9 cellular contexts compared by ENCODE assay signal in the genomic region with DNA sequence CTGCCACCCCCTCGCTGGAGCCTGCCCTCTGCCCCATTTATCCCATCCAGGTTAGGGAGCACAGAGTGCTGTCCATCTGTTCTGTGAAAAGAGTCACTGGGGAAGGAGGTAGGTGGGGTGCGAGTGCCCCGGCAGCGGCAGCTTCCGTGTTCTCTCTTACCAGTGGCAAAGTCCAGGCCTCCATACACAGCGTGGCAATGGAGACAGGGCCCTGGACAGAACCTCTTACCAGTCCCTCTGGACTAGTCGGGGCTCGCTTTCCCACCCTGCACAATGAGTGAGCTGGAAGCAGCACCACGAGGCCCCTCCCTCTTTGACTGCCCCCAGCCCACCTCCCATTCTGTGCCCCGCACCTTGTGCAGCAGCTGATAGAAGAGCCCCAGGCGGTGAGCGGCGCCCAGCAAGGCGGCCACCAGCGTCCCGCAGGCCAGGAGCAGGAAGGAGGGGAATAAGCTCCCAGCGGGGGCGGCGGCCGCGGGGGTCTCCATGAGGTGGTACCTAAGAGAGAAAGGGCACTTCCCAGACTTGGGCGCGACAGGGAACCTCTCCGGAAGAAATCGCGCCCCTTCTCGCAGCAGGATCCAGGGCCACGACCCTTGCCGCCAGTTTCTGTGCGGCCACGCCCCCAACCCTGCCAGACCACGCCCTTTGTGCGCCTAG. TPM values are rescaled to one million over a fixed set of nuclear protein-coding genes. Genes with fewer than 3 reads are reported as not detected.
DNase-seq lines count a peak whose midpoint lies in the region; ATAC-seq and TF ChIP-seq lines count a peak whose summit lies in the region.
"Had no signal": no experiment of that assay in that cellular context is flagged by ENCODE, and none has a peak within 500 bp of the region (broad histone marks: within the 10 kb centered on the region; RNA-seq: fewer than 3 reads in every experiment).

No MANE protein-coding gene starts in this region.

- peak; percentile 5 for DNase-seq in activated effector memory CD4-positive, alpha-beta T cell treated with Interleukin-2 at 50 U/mL for 16 hours
- no peak for DNase-seq in activated effector memory CD4-positive, alpha-beta T cell treated with anti-CD3 and anti-CD28 coated beads, Interleukin-2, amount 50 U/mL, for 16 hours
- DNase-seq in OCI-LY7 (ENCODE audit: low spot score) = peak; percentile 26
- DNase-seq in dorsolateral prefrontal cortex = peak in 3 of 10 donors; percentile 20 to 49 (median 37)
- DNase-seq in mucosa of descending colon = peak; percentile 74 to 93 (median 76)
- no peak for DNase-seq in uterus
- no peak for DNase-seq in stimulated activated CD4-positive, alpha-beta T cell treated with anti-CD3 and anti-CD28 coated beads, Interleukin-12 subunit alpha, Interleukin-12 subunit beta, amount 100 ng/mL, for 4 hours
- DNase-seq in epidermal melanocyte (ENCODE audit: insufficient read length, low spot score) = no peak

- H3K4me3 ChIP-seq in OCI-LY7 (ENCODE audit: low read depth, low read length, poor library complexity, severe bottlenecking) = peak overlapping the region; percentile 86
- H3K4me3 ChIP-seq in dorsolateral prefrontal cortex = peak overlapping the region; percentile 51 to 100 (median 90)
- H3K4me3 ChIP-seq in mucosa of descending colon = peak overlapping the region; percentile 43
- peak overlapping the region; percentile 84 to 90 for H3K4me3 ChIP-seq in uterus

- BruUV-seq in OCI-LY7 (replicated peaks; lab: Mats Ljungman, UMichigan) = no TSS peak

- no peaks in the 10 kb centered on the region for H4K20me1 ChIP-seq in OCI-LY7 (ENCODE audit: insufficient read depth, low read length)

- H3K27ac ChIP-seq in OCI-LY7 (ENCODE audit: low read depth, low read length, poor library complexity, severe bottlenecking) (peak overlapping the region; percentile 64), dorsolateral prefrontal cortex (peak overlapping the region; percentile 42 to 99 (median 94)), uterus (peak overlapping the region; percentile 89 to 93)

- POLR2A ChIA-PET in OCI-LY7 (lab: Charles Lee) = interaction anchor here (0.6 to 1.5 kb wide), 2 partner anchors 9 to 16 kb away, joined by 3 to 4 read pairs; no protein-coding TSS in a partner anchor

- CTCF ChIA-PET in OCI-LY7 (lab: Charles Lee; ENCODE audit: unreplicated experiment) = no interaction called here

- H3K27me3 ChIP-seq in dorsolateral prefrontal cortex (no peaks in the 10 kb centered on the region), uterus (no peaks in the 10 kb centered on the region)

- H3K4me2 ChIP-seq in OCI-LY7 (ENCODE audit: low read length) = peak overlapping the region; percentile 87

- peaks cover 11% of the 10 kb centered on the region; the same call in 1 of the 2 replicates for H3K79me2 ChIP-seq in OCI-LY7 (ENCODE audit: insufficient read depth, low read depth, low read length)

- TF ChIP-seq CTCF in OCI-LY7 (conservative IDR thresholded peaks at IDR 0.05; ENCODE audit: low read length) (no peak), dorsolateral prefrontal cortex (IDR thresholded peaks at IDR 0.05 in 54 of 56, conservative IDR thresholded peaks at IDR 0.05 in 2 of 56; ENCODE audit: low read depth in 1 of 56, partially characterized antibody in 56 of 56) (no peak), mucosa of descending colon (IDR thresholded peaks at IDR 0.05) (no peak), uterus (IDR thresholded peaks at IDR 0.05) (no peak)

- TF ChIP-seq POLR2A in uterus (IDR thresholded peaks at IDR 0.05) = no peak

- no peaks in the 10 kb centered on the region for H3K9me2 ChIP-seq in OCI-LY7 (ENCODE audit: insufficient read depth, low read length)

- intact Hi-C loops in OCI-LY7 (cut with micrococcal nuclease; ENCODE audit: unreplicated experiment) (no loop called here), dorsolateral prefrontal cortex (cut with DNase I) (loop anchor here (5.0 to 10.0 kb wide), 2 partner anchors 310 to 437 kb away; no protein-coding TSS in a partner anchor), mucosa of descending colon (cut with DNase I, micrococcal nuclease) (no loop called here), uterus (cut with DNase I; ENCODE audit: low total_unique reads) (no loop called here)

- H3K4me1 ChIP-seq in OCI-LY7 (ENCODE audit: insufficient read depth, low read length, poor library complexity, severe bottlenecking) (peaks cover 15% of the 10 kb centered on the region), mucosa of descending colon (ENCODE audit: low read depth) (peaks cover 21% of the 10 kb centered on the region), uterus (no peaks in the 10 kb centered on the region)

- H2AFZ ChIP-seq in OCI-LY7 (ENCODE audit: low read length) = peak overlapping the region; percentile 88

- ATAC-seq in mucosa of descending colon = peak; percentile 67

- H3K36me3 ChIP-seq in OCI-LY7 (ENCODE audit: insufficient read depth, low read length) (peaks cover 31% of the 10 kb centered on the region), mucosa of descending colon (ENCODE audit: low read depth) (no peaks in the 10 kb centered on the region), uterus (no peaks in the 10 kb centered on the region)

- H3K9me3 ChIP-seq in OCI-LY7 (ENCODE audit: low read length) = no peaks in the 10 kb centered on the region
- H3K9me3 ChIP-seq in mucosa of descending colon = no peaks in the 10 kb centered on the region
- H3K9me3 ChIP-seq in uterus = no peaks in the 10 kb centered on the region

RNA-seq across cellular contexts. Expression of gene SYDE1, which starts 17.5 kb away (rescaled TPM):
- total RNA-seq in OCI-LY7 (2014; rRNA removed; shearing (Covaris generic)) = not detected in 2 replicates
- total RNA-seq in OCI-LY7 (2022) (not detected in 2 replicates), dorsolateral prefrontal cortex (10 to 100 TPM in 20 of 120 experiments, 1 to 10 TPM in 100; 3.5 to 31.7 (median 6.9) TPM), mucosa of descending colon (10 to 100 TPM in 1 of 3 donors, 1 to 10 TPM in 2; 3.8 to 32.5 (median 4.1) TPM), uterus (10 to 100 TPM; 15.4 to 60.9 (median 22.8) TPM)

RNA-seq across cellular contexts. Expression of gene OR1I1, which starts 42.7 kb away (rescaled TPM):
- total RNA-seq in OCI-LY7 (2014; rRNA removed; shearing (Covaris generic)) = not detected in 2 replicates
- not detected in 2 replicates for total RNA-seq in OCI-LY7 (2022)
- total RNA-seq in dorsolateral prefrontal cortex = not detected
- total RNA-seq in mucosa of descending colon = not detected
- total RNA-seq in uterus = not detected
- total RNA-seq: glomerular endothelial cell had no signal

Comparison
In these comparisons a context has a peak if more than half of its experiments do, and no peak if none do; other contexts are left out.
1. DNase-seq: peak in activated effector memory CD4-positive, alpha-beta T cell treated with Interleukin-2 at 50 U/mL for 16 hours (single experiment), OCI-LY7 (single experiment) and mucosa of descending colon (3 of 3); none in activated effector memory CD4-positive, alpha-beta T cell treated with anti-CD3 and anti-CD28 coated beads, Interleukin-2, amount 50 U/mL, for 16 hours (single experiment), uterus (0 of 2), stimulated activated CD4-positive, alpha-beta T cell treated with anti-CD3 and anti-CD28 coated beads, Interleukin-12 subunit alpha, Interleukin-12 subunit beta, amount 100 ng/mL, for 4 hours (single experiment) and epidermal melanocyte (single experiment).
2. RNA of gene SYDE1, which starts 17.5 kb away (total RNA-seq): 15.4 to 60.9 TPM in uterus, 3.5 to 31.7 TPM in dorsolateral prefrontal cortex and 3.8 to 32.5 TPM in mucosa of descending colon; not detected in OCI-LY7; every median in the first group is over 4 times any median in the second.
3. intact Hi-C loops: an anchor here in dorsolateral prefrontal cortex (5.0 to 10.0 kb wide); none called in OCI-LY7, mucosa of descending colon and uterus.
4. Peak in every context shown above with its lines, with median percentiles within 50 percentile points of each other: H3K27ac ChIP-seq and H3K4me3 ChIP-seq.